In the genomic region with DNA sequence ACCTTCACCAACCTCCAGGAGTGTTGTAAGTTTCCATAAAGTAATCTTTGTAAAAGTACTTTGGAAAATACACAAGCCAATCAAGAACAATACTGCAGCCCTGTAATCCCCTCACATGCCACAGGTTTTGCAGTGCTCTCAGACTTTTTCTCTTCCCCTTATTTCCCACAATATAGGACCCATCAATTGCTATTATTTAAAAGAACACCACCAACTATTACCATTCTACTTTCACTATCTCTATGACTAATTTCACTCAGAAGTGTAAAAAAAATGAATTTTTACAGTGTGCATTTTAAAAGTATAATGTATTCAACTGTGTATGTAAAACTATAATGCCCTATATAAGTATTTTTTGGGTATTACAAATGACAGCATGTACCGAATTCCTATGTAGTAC, we compare ENCODE assay signal across 10 cellular contexts. TPM values are rescaled to one million over a fixed set of nuclear protein-coding genes. Genes with fewer than 3 reads are reported as not detected.
DNase-seq lines count a peak whose midpoint lies in the region; ATAC-seq lines count a peak whose summit lies in the region.
"Had no signal": no experiment of that assay in that cellular context is flagged by ENCODE, and none has a peak within 500 bp of the region (broad histone marks: within the 10 kb centered on the region; RNA-seq: fewer than 3 reads in every experiment).

No MANE protein-coding gene starts in this region.

- no peak for ATAC-seq in activated T-cell treated with anti-CD3 and anti-CD28 coated beads, Interleukin-2, amount 50 U/mL, for 4 hours
- ATAC-seq in aorta (ENCODE audit: low FRiP score), result no peak
- ATAC-seq: HCT116 had no signal

- H3K4me3 ChIP-seq in iPS-18a (ENCODE audit: low read length) (peak overlapping the region; percentile 91), aorta (ENCODE audit: low read length in 2 of 2) (no peak overlapping the region)

- intact Hi-C loops in aorta (cut with DNase I), result no loop called here

- H3K9me3 Mint-ChIP-seq in activated T-cell treated with anti-CD3 and anti-CD28 coated beads, Interleukin-2, amount 50 U/mL, for 4 hours, result peaks cover 13% of the 10 kb centered on the region
- H3K9me3 Mint-ChIP-seq in T-helper 2 cell treated with Interferon-gamma antibody and Interleukin-4, amounts not matched to agents 5 μg/mL and 100 μg/mL, for 36 hours, result peaks cover 9% of the 10 kb centered on the region

- no peaks in the 10 kb centered on the region for H3K9me3 ChIP-seq in iPS-18a (ENCODE audit: control insufficient read depth, low read depth, low read length)
- peaks cover 3% of the 10 kb centered on the region for H3K9me3 ChIP-seq in aorta (ENCODE audit: control insufficient read depth, low read length)

- no peaks in the 10 kb centered on the region for H3K36me3 ChIP-seq in iPS-18a (ENCODE audit: control insufficient read depth, low read depth, low read length)
- no peaks in the 10 kb centered on the region for H3K36me3 ChIP-seq in aorta (ENCODE audit: control insufficient read depth in 1 of 2, insufficient read depth in 2 of 2, low read length in 1 of 2)

- peak overlapping the region; percentile 90 for H3K4me3 Mint-ChIP-seq in activated T-cell treated with anti-CD3 and anti-CD28 coated beads, Interleukin-2, amount 50 U/mL, for 4 hours
- H3K4me3 Mint-ChIP-seq in T-helper 2 cell treated with Interferon-gamma antibody and Interleukin-4, amounts not matched to agents 5 μg/mL and 100 μg/mL, for 36 hours, result peak overlapping the region; percentile 95

- H3K4me1 ChIP-seq in iPS-18a (ENCODE audit: control insufficient read depth, low read depth, low read length) (peaks cover 25% of the 10 kb centered on the region), aorta (ENCODE audit: control insufficient read depth in 1 of 2, insufficient read depth in 2 of 2, low read length in 2 of 2) (no peaks in the 10 kb centered on the region)

- H3K27me3 ChIP-seq in iPS-18a (ENCODE audit: control insufficient read depth, insufficient read depth, low read length) (peaks cover 14% of the 10 kb centered on the region), aorta (ENCODE audit: control insufficient read depth in 1 of 2, insufficient read depth in 2 of 2, low read length in 1 of 2) (no peaks in the 10 kb centered on the region)

- no peak for DNase-seq in activated T-cell treated with anti-CD3 and anti-CD28 coated beads, Interleukin-2, amount 50 U/mL, for 4 hours
- no peak for DNase-seq in activated T-cell treated with anti-CD3 and anti-CD28 coated beads, Interleukin-2, amount 50 U/mL, for 48 hours
- no peak for DNase-seq in T-helper 2 cell treated with Interferon-gamma antibody and Interleukin-4, amounts not matched to agents 5 μg/mL and 100 μg/mL, for 36 hours (ENCODE audit: low spot score)
- DNase-seq in aorta, result no peak
- no peak for DNase-seq in GDM1 (lab: John Stamatoyannopoulos, UW)
- DNase-seq in NCI-H82 treated with DMSO at 0.1 percent for 48 hours (lab: John Stamatoyannopoulos, UW; ENCODE audit: unreplicated experiment), result no peak
- DNase-seq: NCI-H2107 had no signal

- H3K27ac Mint-ChIP-seq in T-helper 2 cell treated with Interferon-gamma antibody and Interleukin-4, amounts not matched to agents 5 μg/mL and 100 μg/mL, for 36 hours, result peak overlapping the region; percentile 93

- no peaks in the 10 kb centered on the region for H3K27me3 Mint-ChIP-seq in activated T-cell treated with anti-CD3 and anti-CD28 coated beads, Interleukin-2, amount 50 U/mL, for 4 hours (ENCODE audit: low read depth)
- H3K27me3 Mint-ChIP-seq in T-helper 2 cell treated with Interferon-gamma antibody and Interleukin-4, amounts not matched to agents 5 μg/mL and 100 μg/mL, for 36 hours (ENCODE audit: low read depth), result peaks cover 2% of the 10 kb centered on the region

- no peak overlapping the region for H3K9ac ChIP-seq in iPS-18a (ENCODE audit: low read length)

- H3K27ac ChIP-seq in iPS-18a (ENCODE audit: low read length) (no peak overlapping the region), temporal lobe (ENCODE audit: low read depth, low read length) (peak overlapping the region; percentile 89), aorta (ENCODE audit: low read depth in 1 of 2, low read length in 2 of 2) (no peak overlapping the region)

- H3K4me1 Mint-ChIP-seq in activated T-cell treated with anti-CD3 and anti-CD28 coated beads, Interleukin-2, amount 50 U/mL, for 4 hours (ENCODE audit: low read depth), result peaks cover 49% of the 10 kb centered on the region
- H3K4me1 Mint-ChIP-seq in T-helper 2 cell treated with Interferon-gamma antibody and Interleukin-4, amounts not matched to agents 5 μg/mL and 100 μg/mL, for 36 hours (ENCODE audit: low read depth), result peaks cover 33% of the 10 kb centered on the region

- H3K36me3 Mint-ChIP-seq in activated T-cell treated with anti-CD3 and anti-CD28 coated beads, Interleukin-2, amount 50 U/mL, for 4 hours (ENCODE audit: insufficient read depth), result peaks cover 17% of the 10 kb centered on the region
- H3K36me3 Mint-ChIP-seq in T-helper 2 cell treated with Interferon-gamma antibody and Interleukin-4, amounts not matched to agents 5 μg/mL and 100 μg/mL, for 36 hours (ENCODE audit: low read depth), result peaks cover 26% of the 10 kb centered on the region

- 92 to 95% methylated on average over 1 of the region's 1 CpG for WGBS in aorta, 2 donors

RNA-seq across cellular contexts. Expression of gene ATP8A1, which starts 1.7 kb away (rescaled TPM):
- total RNA-seq in activated T-cell treated with anti-CD3 and anti-CD28 coated beads, Interleukin-2, amount 50 U/mL, for 4 hours, result 10 to 100 TPM in 2 of 3 donors, 1 to 10 TPM in 1; 8.1 to 14.8 (median 11.4) TPM
- 151 TPM for total RNA-seq in temporal lobe
- 10 to 100 TPM; 11.6 to 13.2 TPM for total RNA-seq in aorta
- 1 to 10 TPM in 1 of 2 donors, under 1 TPM in 1; 0.38 to 1.8 TPM for polyA plus RNA-seq in aorta
